8 cellular contexts compared by ENCODE assay signal in the genomic region with DNA sequence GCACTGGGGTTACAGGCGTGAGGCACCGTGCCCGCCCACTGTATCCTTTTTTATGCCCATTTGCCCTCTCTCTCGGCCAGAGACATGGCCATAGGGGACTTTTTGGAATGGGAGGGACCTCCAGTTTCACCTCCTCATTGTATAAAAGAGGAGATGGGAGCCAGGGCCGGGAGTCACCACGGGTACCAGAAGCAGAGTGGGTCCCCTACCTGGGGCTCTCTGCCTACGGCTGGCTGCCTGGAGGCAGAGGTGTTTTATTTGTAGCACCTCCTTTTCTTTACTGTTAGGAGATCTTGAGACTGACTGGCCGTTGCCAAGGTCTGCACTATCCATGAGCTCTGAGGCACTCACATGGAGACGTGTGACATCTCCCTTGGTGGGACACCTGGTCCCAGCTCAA.
DNase-seq lines count a peak whose midpoint lies in the region; ATAC-seq and TF ChIP-seq lines count a peak whose summit lies in the region.

No MANE protein-coding gene starts in this region.

- H3K27ac Mint-ChIP-seq in CD4-positive, alpha-beta T cell = peak overlapping the region; percentile 98
- no peak overlapping the region for H3K27ac Mint-ChIP-seq in endodermal cell
- H3K27ac Mint-ChIP-seq in H9 = no peak overlapping the region

- no peaks in the 10 kb centered on the region for H4K20me1 ChIP-seq in OCI-LY7 (ENCODE audit: insufficient read depth, low read length)
- H4K20me1 ChIP-seq in H9 (ENCODE audit: control insufficient read depth, insufficient read depth, insufficient read length) = no peaks in the 10 kb centered on the region

- no peak overlapping the region for H2BK5ac ChIP-seq in H9 (ENCODE audit: insufficient read length, low read length)

- no peak overlapping the region for H2BK12ac ChIP-seq in H9 (ENCODE audit: insufficient read length, low read depth, low read length)

- WGBS in endodermal cell (ENCODE audit: insufficient coverage in 1 of 2, insufficient read length in 1 of 2), 2 experiments = 91 to 100% methylated on average over 2 to 9 of the region's 9 CpGs
- no CpG with 5 or more reads among the region's 9 CpGs for WGBS in H9 (ENCODE audit: extremely low coverage, insufficient read length, low lambda C conversion rate)

- no peaks in the 10 kb centered on the region for H3K9me3 ChIP-seq in CD4-positive, alpha-beta T cell (ENCODE audit: control insufficient read depth, low read length)
- H3K9me3 ChIP-seq in OCI-LY7 (ENCODE audit: low read length) (no peaks in the 10 kb centered on the region), endodermal cell (ENCODE audit: control insufficient read depth, low read length) (no peaks in the 10 kb centered on the region), parathyroid adenoma (ENCODE audit: control insufficient read depth, low read length) (no peaks in the 10 kb centered on the region), H9 (ENCODE audit: control insufficient read depth, low read depth, low read length) (no peaks in the 10 kb centered on the region), mucosa of descending colon (no peaks in the 10 kb centered on the region)

- no peak overlapping the region for H3K9ac ChIP-seq in endodermal cell (ENCODE audit: extremely low read depth, low read length, poor library complexity, severe bottlenecking)
- H3K9ac ChIP-seq in parathyroid adenoma = no peak overlapping the region
- no peak overlapping the region for H3K9ac ChIP-seq in H9 (ENCODE audit: extremely low read depth, insufficient read length, low read length)

- ATAC-seq in CD4-positive, alpha-beta T cell (ENCODE audit: poor library complexity) = no peak
- ATAC-seq in mucosa of descending colon = no peak
- no peak for ATAC-seq in GM21528 (IDR thresholded peaks at IDR 0.05; ENCODE audit: low FRiP score, unreplicated experiment)

- peak overlapping the region; percentile 91 for H3K27ac ChIP-seq in CD4-positive, alpha-beta T cell (ENCODE audit: low read depth, low read length)
- H3K27ac ChIP-seq in OCI-LY7 (ENCODE audit: low read depth, low read length, poor library complexity, severe bottlenecking) = no peak overlapping the region
- peak overlapping the region; percentile 92 for H3K27ac ChIP-seq in endodermal cell (ENCODE audit: low read depth, low read length)
- H3K27ac ChIP-seq in parathyroid adenoma = peak overlapping the region; percentile 72
- H3K27ac ChIP-seq in H9 (ENCODE audit: insufficient read length, low read depth, low read length) = no peak overlapping the region

- peaks cover 14% of the 10 kb centered on the region for H3K36me3 Mint-ChIP-seq in CD4-positive, alpha-beta T cell (ENCODE audit: low read depth)
- H3K36me3 Mint-ChIP-seq in endodermal cell (ENCODE audit: low read depth) (no peaks in the 10 kb centered on the region), H9 (ENCODE audit: insufficient read depth in 1 of 3, low read depth in 3 of 3) (no peaks in the 10 kb centered on the region)

- DNase-seq in CD4-positive, alpha-beta T cell = peak in 1 of 10 experiments; percentile 23
- DNase-seq in OCI-LY7 (ENCODE audit: low spot score) (no peak), endodermal cell (no peak), H9 (no peak), activated gamma-delta T cell (lab: John Stamatoyannopoulos, UW) (no peak), mucosa of descending colon (no peak)

- no peak for TF ChIP-seq CTCF in CD4-positive, alpha-beta T cell (IDR thresholded peaks at IDR 0.05)
- TF ChIP-seq CTCF in OCI-LY7 (conservative IDR thresholded peaks at IDR 0.05; ENCODE audit: low read length) (no peak), endodermal cell (conservative IDR thresholded peaks at IDR 0.05) (no peak), parathyroid adenoma (IDR thresholded peaks at IDR 0.05) (no peak), H9 (conservative IDR thresholded peaks at IDR 0.05) (no peak), mucosa of descending colon (IDR thresholded peaks at IDR 0.05) (no peak)

- CTCF ChIA-PET in CD4-positive, alpha-beta T cell (lab: Charles Lee) = interaction anchor here (1.3 kb wide), 1 partner anchor 165 kb away, joined by 3 read pairs; no protein-coding TSS in a partner anchor
- CTCF ChIA-PET in OCI-LY7 (lab: Charles Lee; ENCODE audit: unreplicated experiment) = no interaction called here

- POLR2A ChIA-PET in CD4-positive, alpha-beta T cell (lab: Charles Lee) = interaction anchor here (0.8 to 2.2 kb wide), 4 partner anchors 9 to 165 kb away, joined by 3 to 12 read pairs (median 4); a partner anchor contains a TSS
- POLR2A ChIA-PET in OCI-LY7 (lab: Charles Lee) = no interaction called here

- H2AFZ ChIP-seq in OCI-LY7 (ENCODE audit: low read length) = peak overlapping the region; percentile 2; the same call in 1 of the 2 replicates
- no peak overlapping the region for H2AFZ ChIP-seq in parathyroid adenoma
- H2AFZ ChIP-seq in H9 (ENCODE audit: low read length) = no peak overlapping the region

- H3K4me2 ChIP-seq in OCI-LY7 (ENCODE audit: low read length) = peak overlapping the region; percentile 59; the same call in 1 of the 2 replicates
- H3K4me2 ChIP-seq in parathyroid adenoma (ENCODE audit: low read length) = no peak overlapping the region
- H3K4me2 ChIP-seq in H9 (ENCODE audit: insufficient read depth, insufficient read length, low read length) = no peak overlapping the region

- no peak overlapping the region for H4K5ac ChIP-seq in H9 (ENCODE audit: insufficient read length, low read depth, low read length)

- H2BK15ac ChIP-seq in H9 (ENCODE audit: low read depth, low read length) = no peak overlapping the region

- no peak overlapping the region for H2BK20ac ChIP-seq in H9 (ENCODE audit: low read depth, low read length, poor library complexity, severe bottlenecking)

- H4K91ac ChIP-seq in H9 (ENCODE audit: insufficient read length, low read depth, low read length) = no peak overlapping the region

- no peaks in the 10 kb centered on the region for H3K79me1 ChIP-seq in H9 (ENCODE audit: insufficient read depth, low read depth, low read length, poor library complexity, severe bottlenecking)

- no peaks in the 10 kb centered on the region for H3K23me2 ChIP-seq in H9 (ENCODE audit: insufficient read length, low read depth, low read length, poor library complexity, severe bottlenecking)

- intact Hi-C loops in CD4-positive, alpha-beta T cell (cut with DNase I, micrococcal nuclease) = loop anchor here (5.0 kb wide), 4 partner anchors 56 to 346 kb away; a partner anchor contains a TSS
- intact Hi-C loops in OCI-LY7 (cut with micrococcal nuclease; ENCODE audit: unreplicated experiment) = no loop called here
- intact Hi-C loops in mucosa of descending colon (cut with DNase I, micrococcal nuclease) = no loop called here

- no peak overlapping the region for H3K14ac ChIP-seq in H9 (ENCODE audit: insufficient read depth, low read length)

- H3K56ac ChIP-seq in H9 (ENCODE audit: insufficient read length, low read depth, low read length) = no peak overlapping the region

- H3K23ac ChIP-seq in H9 (ENCODE audit: insufficient read length, low read depth, low read length) = no peak overlapping the region

- H2BK120ac ChIP-seq in H9 (ENCODE audit: low read depth, low read length, poor library complexity, severe bottlenecking) = no peak overlapping the region

- H3T11ph ChIP-seq in H9 (ENCODE audit: low read length) = no peak overlapping the region

- no peak overlapping the region for H2AK5ac ChIP-seq in H9 (ENCODE audit: insufficient read length, low read length)

- H3K4me3 Mint-ChIP-seq in CD4-positive, alpha-beta T cell = peak overlapping the region; percentile 95
- H3K4me3 Mint-ChIP-seq in endodermal cell = no peak overlapping the region
- no peak overlapping the region for H3K4me3 Mint-ChIP-seq in H9

- no peaks in the 10 kb centered on the region for H3K27me3 ChIP-seq in CD4-positive, alpha-beta T cell (ENCODE audit: control insufficient read depth, insufficient read depth, low read length)
- H3K27me3 ChIP-seq in endodermal cell (ENCODE audit: control insufficient read depth, insufficient read depth, low read length, poor library complexity, severe bottlenecking) (no peaks in the 10 kb centered on the region), parathyroid adenoma (ENCODE audit: control insufficient read depth, insufficient read depth, low read length) (no peaks in the 10 kb centered on the region), H9 (ENCODE audit: insufficient read depth, low read length) (no peaks in the 10 kb centered on the region)

- H3K9me3 Mint-ChIP-seq in CD4-positive, alpha-beta T cell = no peaks in the 10 kb centered on the region
- no peaks in the 10 kb centered on the region for H3K9me3 Mint-ChIP-seq in endodermal cell
- H3K9me3 Mint-ChIP-seq in H9 = no peaks in the 10 kb centered on the region

- H3K9me2 ChIP-seq in OCI-LY7 (ENCODE audit: insufficient read depth, low read length) = no peaks in the 10 kb centered on the region

- peaks cover 86% of the 10 kb centered on the region for H3K4me1 Mint-ChIP-seq in CD4-positive, alpha-beta T cell (ENCODE audit: low read depth)
- H3K4me1 Mint-ChIP-seq in endodermal cell (no peaks in the 10 kb centered on the region), H9 (peaks cover 8 to 11% of the 10 kb centered on the region in 2 experiments)

- H3K4me1 ChIP-seq in OCI-LY7 (ENCODE audit: insufficient read depth, low read length, poor library complexity, severe bottlenecking) (peaks cover 6% of the 10 kb centered on the region), endodermal cell (ENCODE audit: control insufficient read depth, insufficient read depth, low read length) (no peaks in the 10 kb centered on the region), parathyroid adenoma (peaks cover 5% of the 10 kb centered on the region), H9 (ENCODE audit: insufficient read depth, low read length) (no peaks in the 10 kb centered on the region), mucosa of descending colon (ENCODE audit: low read depth) (peaks cover 10% of the 10 kb centered on the region)

- no peak overlapping the region for H4K8ac ChIP-seq in H9 (replicated peaks; ENCODE audit: insufficient read length, low read depth, low read length)

- H3K4ac ChIP-seq in H9 (ENCODE audit: low read depth, low read length) = no peak overlapping the region

- H3K4me3 ChIP-seq in OCI-LY7 (ENCODE audit: low read depth, low read length, poor library complexity, severe bottlenecking) (no peak overlapping the region), endodermal cell (ENCODE audit: low read length) (no peak overlapping the region), parathyroid adenoma (ENCODE audit: low read depth, low read length) (no peak overlapping the region), mucosa of descending colon (no peak overlapping the region)

- no peaks in the 10 kb centered on the region for H3K27me3 Mint-ChIP-seq in CD4-positive, alpha-beta T cell
- H3K27me3 Mint-ChIP-seq in endodermal cell (ENCODE audit: insufficient read depth) = no peaks in the 10 kb centered on the region
- H3K27me3 Mint-ChIP-seq in H9 (ENCODE audit: low read depth) = no peaks in the 10 kb centered on the region; the same call in 1 of the 2 replicates

- H3K79me2 ChIP-seq in OCI-LY7 (ENCODE audit: insufficient read depth, low read depth, low read length) = no peaks in the 10 kb centered on the region
- H3K79me2 ChIP-seq in parathyroid adenoma = peaks cover 2% of the 10 kb centered on the region
- no peaks in the 10 kb centered on the region for H3K79me2 ChIP-seq in H9 (ENCODE audit: insufficient read depth, low read length)

- BruUV-seq in OCI-LY7 (replicated peaks; lab: Mats Ljungman, UMichigan) = no TSS peak

- H3K36me3 ChIP-seq in OCI-LY7 (ENCODE audit: insufficient read depth, low read length) = no peaks in the 10 kb centered on the region
- no peaks in the 10 kb centered on the region for H3K36me3 ChIP-seq in endodermal cell (ENCODE audit: control insufficient read depth, insufficient read depth, low read length)
- no peaks in the 10 kb centered on the region for H3K36me3 ChIP-seq in parathyroid adenoma (ENCODE audit: control insufficient read depth, insufficient read depth, low read length)
- no peaks in the 10 kb centered on the region for H3K36me3 ChIP-seq in mucosa of descending colon (ENCODE audit: low read depth)

- no peak overlapping the region for H3K18ac ChIP-seq in H9 (ENCODE audit: insufficient read length, low read depth, low read length)

Comparison
In these comparisons a context has a peak if more than half of its experiments do, and no peak if none do; other contexts are left out.
1. H3K27ac ChIP-seq: peak in CD4-positive, alpha-beta T cell (single experiment), endodermal cell (single experiment) and parathyroid adenoma (single experiment); none in OCI-LY7 (single experiment) and H9 (single experiment).
2. intact Hi-C loops: an anchor here in CD4-positive, alpha-beta T cell (5.0 kb wide); none called in OCI-LY7 and mucosa of descending colon.